8 cellular contexts compared by ENCODE assay signal in genomic region chr19:1747285-1748114, GRCh38. TPM values are rescaled to one million over a fixed set of nuclear protein-coding genes. Genes with fewer than 3 reads are reported as not detected.
DNase-seq lines count a peak whose midpoint lies in the region; ATAC-seq and TF ChIP-seq lines count a peak whose summit lies in the region.

No MANE protein-coding gene starts in this region.

- ATAC-seq in GM19328 (IDR thresholded peaks at IDR 0.05; ENCODE audit: unreplicated experiment): no peak

- peaks cover 91% of the 10 kb centered on the region for H3K27me3 ChIP-seq in HUES48 (ENCODE audit: control insufficient read depth, insufficient read depth, low read length)
- peaks cover 41% of the 10 kb centered on the region for H3K27me3 ChIP-seq in ascending aorta

- H3K4me3 ChIP-seq in HUES48 (ENCODE audit: low read depth, low read length) (peak overlapping the region; percentile 51; the same call in 1 of the 2 replicates), iPS-18c (ENCODE audit: insufficient read depth, low read depth, low read length) (peak overlapping the region; percentile 50; the same call in 1 of the 2 replicates), ascending aorta (no peak overlapping the region)

- H3K9ac ChIP-seq in HUES48 (ENCODE audit: low read depth, low read length): no peak overlapping the region

- no peak for TF ChIP-seq CTCF in ascending aorta (IDR thresholded peaks at IDR 0.05)

- H3K27ac ChIP-seq in HUES48 (ENCODE audit: low read depth, low read length): peak overlapping the region; percentile 28
- no peak overlapping the region for H3K27ac ChIP-seq in ascending aorta

- intact Hi-C loops in ascending aorta (cut with DNase I): no loop called here

- no peaks in the 10 kb centered on the region for H3K36me3 ChIP-seq in HUES48 (ENCODE audit: control insufficient read depth, insufficient read depth, low read length)
- no peaks in the 10 kb centered on the region for H3K36me3 ChIP-seq in ascending aorta

- H3K4me1 ChIP-seq in HUES48 (ENCODE audit: control insufficient read depth, insufficient read depth, low read length) (peaks cover 23% of the 10 kb centered on the region), ascending aorta (peaks cover 9 to 22% of the 10 kb centered on the region in 2 donors)

- H3K9me3 ChIP-seq in HUES48 (ENCODE audit: control insufficient read depth, insufficient read depth, low read length) (no peaks in the 10 kb centered on the region), iPS-18c (ENCODE audit: control insufficient read depth, insufficient read depth, low read length) (peaks cover 5% of the 10 kb centered on the region), ascending aorta (no peaks in the 10 kb centered on the region)

- peak; percentile 84 for DNase-seq in AG08395 (ENCODE audit: low spot score)
- peak; percentile 41 for DNase-seq in activated T-cell treated with anti-CD3 and anti-CD28 coated beads, Interleukin-2, amount 50 U/mL, for 1 hour
- DNase-seq in DMS153 (lab: John Stamatoyannopoulos, UW): no peak
- no peak for DNase-seq in OCI-M2 (lab: John Stamatoyannopoulos, UW; ENCODE audit: unreplicated experiment)
- no peak for DNase-seq in ascending aorta (ENCODE audit: low spot score in 2 of 2)

RNA-seq across cellular contexts. Expression of gene ONECUT3, which starts 5.8 kb away (rescaled TPM):
- not detected for total RNA-seq in ascending aorta

Comparison
In these comparisons a context has a peak if more than half of its experiments do, and no peak if none do; other contexts are left out.
1. DNase-seq: peak in AG08395 (single experiment) and activated T-cell treated with anti-CD3 and anti-CD28 coated beads, Interleukin-2, amount 50 U/mL, for 1 hour (single experiment); none in DMS153 (single experiment), OCI-M2 (single experiment) and ascending aorta (0 of 2).
2. H3K4me3 ChIP-seq: peak in HUES48 (single experiment) and iPS-18c (single experiment); none in ascending aorta (0 of 2).